In the genomic region with DNA sequence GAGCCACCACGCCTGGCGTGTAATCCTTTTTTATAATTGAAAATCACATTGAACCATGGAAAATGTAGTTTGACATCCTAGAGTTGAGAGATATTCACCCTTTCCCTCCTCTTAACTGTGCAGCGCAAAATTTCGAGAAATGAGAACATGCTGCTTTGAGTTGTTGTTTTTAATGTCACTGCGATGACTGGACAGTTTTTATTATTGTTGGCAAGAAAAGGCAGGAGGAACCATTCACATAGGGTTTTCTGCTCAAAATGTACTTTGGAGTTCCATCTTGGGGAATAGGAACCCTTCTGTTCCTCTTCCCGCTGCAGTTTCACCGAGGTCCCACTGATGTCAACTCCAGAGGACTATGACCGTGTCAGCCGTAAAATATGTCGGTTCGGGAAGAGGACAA, we compare ENCODE assay signal across 20 cellular contexts.
"Had no signal": no experiment of that assay in that cellular context is flagged by ENCODE, and none has a peak within 500 bp of the region (broad histone marks: within the 10 kb centered on the region; RNA-seq: fewer than 3 reads in every experiment).

No MANE protein-coding gene starts in this region.

- H3K4me3 ChIP-seq: esophagus muscularis mucosa, hepatocyte, psoas muscle, stomach, thoracic aorta, transverse colon had no signal

- H2AFZ ChIP-seq: hepatocyte, parathyroid adenoma had no signal

- H3K4me1 ChIP-seq: esophagus muscularis mucosa, parathyroid adenoma had no signal

- DNase-seq: effector memory CD4-positive, alpha-beta T cell; foreskin melanocyte; head of caudate nucleus; left cardiac atrium; naive thymus-derived CD4-positive, alpha-beta T cell; nephron progenitor cell; psoas muscle; retina; stimulated activated CD4-positive, alpha-beta T cell treated with anti-CD3 and anti-CD28 coated beads, Interleukin-2, amount 100 ng/mL, for 24 hours; stimulated activated CD4-positive, alpha-beta T cell treated with anti-CD3 and anti-CD28 coated beads, Interleukin-4, amount 100 ng/mL, for 4 hours; stimulated activated naive B cell treated with anti-CD40 and anti-IgM and Interleukin-4, amounts not matched to agents 10 μg/mL and 1 μg/mL and 100 μg/mL, for 72 hours; stomach; substantia nigra; transverse colon had no signal

- H3K36me3 ChIP-seq: esophagus muscularis mucosa, stomach, thoracic aorta, transverse colon had no signal

- ATAC-seq: left cardiac atrium; naive thymus-derived CD4-positive, alpha-beta T cell; psoas muscle; sciatic nerve; stimulated activated naive B cell treated with anti-CD40 and anti-IgM and Interleukin-4, amounts not matched to agents 10 μg/mL and 1 μg/mL and 100 μg/mL, for 72 hours had no signal

- H3K27ac ChIP-seq: epithelial cell of prostate, esophagus muscularis mucosa, hepatocyte, parathyroid adenoma, psoas muscle, stomach, thoracic aorta, transverse colon had no signal

- H3K9ac ChIP-seq: parathyroid adenoma had no signal

- H3K79me2 ChIP-seq: hepatocyte, parathyroid adenoma had no signal

- H3K27me3 ChIP-seq: esophagus muscularis mucosa, hepatocyte, stomach, transverse colon had no signal

- H3K4me2 ChIP-seq: hepatocyte had no signal
